ENCODE assay signal across 24 cellular contexts in the genomic region with DNA sequence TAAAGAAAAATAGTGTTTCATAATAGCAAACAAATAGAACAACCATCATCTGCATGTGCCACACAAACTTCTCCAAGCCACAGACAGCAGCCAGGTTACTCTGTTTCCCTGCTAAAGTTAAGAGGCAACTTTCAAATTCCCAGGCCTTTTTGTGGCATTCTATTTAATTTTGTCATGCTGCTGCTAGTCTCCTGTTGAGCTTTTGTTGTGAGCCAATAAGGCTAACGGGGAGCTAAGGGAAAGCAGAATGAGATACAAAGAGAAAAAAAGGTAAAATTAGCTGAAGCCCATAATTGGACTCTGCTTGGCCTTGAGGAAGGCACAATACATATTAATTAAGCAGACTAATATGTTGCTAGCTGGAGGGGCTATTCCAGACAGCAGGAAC.
A peak's percentile ranks its signal among the peaks of the same experiment; 100 is the strongest.
DNase-seq lines count a peak whose midpoint lies in the region; ATAC-seq, FAIRE-seq and TF ChIP-seq lines count a peak whose summit lies in the region.
"Had no signal": no experiment of that assay in that cellular context is flagged by ENCODE, and none has a peak within 500 bp of the region (broad histone marks: within the 10 kb centered on the region; RNA-seq: fewer than 3 reads in every experiment).

No MANE protein-coding gene starts in this region.

- H3K4me2 ChIP-seq in H1 (ENCODE audit: insufficient read depth in 1 of 2, low read depth in 2 of 2, low read length in 2 of 2), result peak overlapping the region; percentile 48 to 55; a peak in 3 of 4 replicates
- H3K4me2 ChIP-seq: BLaER1 treated with 17β-estradiol and CSF1 and Interleukin-3, amounts not matched to agents 10 nM and 100 nM; SK-N-SH had no signal

- no peak overlapping the region for H2BK5ac ChIP-seq in H1 (ENCODE audit: low read depth, low read length)

- CTCF ChIA-PET in WTC11 (lab: Charles Lee) (interaction anchor here (1.2 kb wide), 1 partner anchor 202 kb away, joined by 5 read pairs; no protein-coding TSS in a partner anchor), H1 (lab: Charles Lee; ENCODE audit: partially characterized antibody) (interaction anchor here (0.7 to 1.9 kb wide), 4 partner anchors 11 to 254 kb away, joined by 3 to 8 read pairs (median 3); no protein-coding TSS in a partner anchor)

- no peak overlapping the region for H2BK20ac ChIP-seq in H1 (ENCODE audit: low read length)

- H3K9me3 ChIP-seq in H1 (ENCODE audit: insufficient read depth in 2 of 2, low read depth in 1 of 2, low read length in 1 of 2), result no peaks in the 10 kb centered on the region
- H3K9me3 ChIP-seq: BLaER1 treated with 17β-estradiol and CSF1 and Interleukin-3, amounts not matched to agents 10 nM and 100 nM; Caco-2; SK-N-SH had no signal

- H2AFZ ChIP-seq in H1 (ENCODE audit: low read length), result no peak overlapping the region
- H2AFZ ChIP-seq: GM23248 had no signal

- peak; percentile 38 for ATAC-seq in WTC11
- ATAC-seq in HG03280 (IDR thresholded peaks at IDR 0.05; ENCODE audit: unreplicated experiment), result no peak
- ATAC-seq in HG03139 (IDR thresholded peaks at IDR 0.05; ENCODE audit: unreplicated experiment), result no peak
- ATAC-seq: GM12878 had no signal

- H3K9me3 Mint-ChIP-seq in WTC11, result peaks cover 4% of the 10 kb centered on the region; the same call in 1 of the 2 replicates
- H3K9me3 Mint-ChIP-seq: CD4-positive, alpha-beta memory T cell had no signal

- H2BK15ac ChIP-seq in H1 (ENCODE audit: low read length), result no peak overlapping the region

- no peaks in the 10 kb centered on the region for H3K79me1 ChIP-seq in H1 (ENCODE audit: low read depth, low read length)

- H3K4me3 Mint-ChIP-seq in WTC11, result no peak overlapping the region
- H3K4me3 Mint-ChIP-seq: CD4-positive, alpha-beta memory T cell had no signal

- no peak overlapping the region for H2AK5ac ChIP-seq in H1 (ENCODE audit: low read depth, low read length)

- TF ChIP-seq CTCF in WTC11 (IDR thresholded peaks at IDR 0.05), result no peak
- TF ChIP-seq CTCF in H1 (IDR thresholded peaks at IDR 0.05; ENCODE audit: control extremely low read depth in 1 of 3, insufficient read depth in 1 of 3, low read depth in 1 of 3, low read length in 3 of 3), result no peak

- peaks cover 42% of the 10 kb centered on the region for H3K4me1 Mint-ChIP-seq in WTC11

- H3K36me3 Mint-ChIP-seq in WTC11, result no peaks in the 10 kb centered on the region
- H3K36me3 Mint-ChIP-seq: CD4-positive, alpha-beta memory T cell had no signal

- TF ChIP-seq RAD21 in H1 (IDR thresholded peaks at IDR 0.05 in 1 of 2, conservative IDR thresholded peaks at IDR 0.05 in 1 of 2; ENCODE audit: low read depth in 2 of 2, low read length in 2 of 2), result no peak

- H2BK12ac ChIP-seq in H1 (ENCODE audit: low read depth, low read length), result no peak overlapping the region

- no peak overlapping the region for H3K9ac ChIP-seq in H1 (replicated peaks in 1 of 4; ENCODE audit: extremely low read depth in 1 of 4, low read depth in 3 of 4, low read length in 3 of 4)
- H3K9ac ChIP-seq: BLaER1 treated with 17β-estradiol and CSF1 and Interleukin-3, amounts not matched to agents 10 nM and 100 nM; GM23248; SK-N-SH had no signal

- H3K27me3 ChIP-seq in H1 (replicated peaks in 1 of 4; ENCODE audit: control insufficient read depth in 3 of 4, extremely low read depth in 1 of 4, insufficient read depth in 3 of 4, low read length in 3 of 4), result no peaks in the 10 kb centered on the region
- H3K27me3 ChIP-seq in layer of hippocampus (ENCODE audit: control insufficient read depth, insufficient read depth, low read length), result no peaks in the 10 kb centered on the region
- H3K27me3 ChIP-seq: BLaER1 treated with 17β-estradiol and CSF1 and Interleukin-3, amounts not matched to agents 10 nM and 100 nM had no signal

- H3K27ac Mint-ChIP-seq in WTC11, result no peak overlapping the region
- H3K27ac Mint-ChIP-seq: CD4-positive, alpha-beta memory T cell had no signal

- H3K27ac ChIP-seq in H1 (ENCODE audit: low read depth, low read length) (no peak overlapping the region), layer of hippocampus (ENCODE audit: low read depth, low read length) (peak overlapping the region; percentile 23)
- H3K27ac ChIP-seq: GM23248 had no signal

- no peak overlapping the region for H3K18ac ChIP-seq in H1 (ENCODE audit: extremely low read depth, low read length)

- H3K27me3 Mint-ChIP-seq in WTC11 (ENCODE audit: low read depth), result peaks cover 7% of the 10 kb centered on the region

- WGBS in H1 (ENCODE audit: extremely low coverage in 1 of 2, insufficient coverage in 1 of 2, insufficient read length in 1 of 2, insufficient replicate concordance in 2 of 2, low coverage in 1 of 2, low lambda C conversion rate in 2 of 2, missing lambda C conversion rate in 1 of 2), 2 experiments, result 5% methylated on average over 1 of the region's 1 CpG; no CpG with 5 or more reads in 1 of the 2 experiments

- H3K14ac ChIP-seq in H1 (ENCODE audit: insufficient read length), result no peak overlapping the region

- H3K4ac ChIP-seq in H1 (replicated peaks; ENCODE audit: insufficient read length, low read depth, low read length), result no peak overlapping the region

- FAIRE-seq in H1 (lab: Jason Lieb, UNC), result no peak
- FAIRE-seq: GM12878 had no signal

- H3K23me2 ChIP-seq in H1 (ENCODE audit: low read depth, low read length), result no peaks in the 10 kb centered on the region

- no peak overlapping the region for H3K23ac ChIP-seq in H1 (ENCODE audit: insufficient read length)

- H3K56ac ChIP-seq in H1 (replicated peaks; ENCODE audit: insufficient read length, low read depth, low read length), result no peak overlapping the region

- H4K91ac ChIP-seq in H1 (replicated peaks; ENCODE audit: insufficient read length, low read length), result no peak overlapping the region

- DNase-seq in WTC11 (ENCODE audit: low spot score) (no peak), H1 (ENCODE audit: low read depth in 1 of 2, low spot score in 2 of 2) (no peak), retina (peak; percentile 28)
- DNase-seq in stimulated activated CD4-positive, alpha-beta T cell treated with anti-CD3 and anti-CD28 coated beads, Interleukin-4, amount 100 ng/mL, for 24 hours, result no peak
- DNase-seq in stimulated activated CD8-positive, alpha-beta memory T cell treated with anti-CD3 and anti-CD28 coated beads, Interleukin-4, amount 100 ng/mL, for 48 hours, result no peak
- DNase-seq: ACHN; Caco-2; CD4-positive, alpha-beta memory T cell; DMS 273 treated with DMSO at 0.1 percent for 48 hours; DND-41; GM23248; HCEC 1CT; Kasumi-1; NCI-H1930; NCI-H2227 treated with DMSO at 0.1 percent for 48 hours; NCI-H510A; NCI-H748 treated with DMSO at 0.1 percent for 48 hours; SIG-M5; SK-N-SH had no signal

- no peak overlapping the region for H4K5ac ChIP-seq in H1 (ENCODE audit: insufficient read length, low read depth, low read length)

- no peak overlapping the region for H4K8ac ChIP-seq in H1 (ENCODE audit: extremely low read depth, insufficient read depth, low read length)

- TF ChIP-seq EP300 in H1 (IDR thresholded peaks at IDR 0.05; ENCODE audit: borderline replicate concordance in 1 of 2, low read depth in 2 of 2, low read length in 2 of 2), result no peak

- H4K20me1 ChIP-seq in H1 (replicated peaks in 1 of 2; ENCODE audit: control insufficient read depth in 1 of 2, insufficient read depth in 2 of 2, low read length in 2 of 2), result no peaks in the 10 kb centered on the region
- H4K20me1 ChIP-seq: BLaER1 treated with 17β-estradiol and CSF1 and Interleukin-3, amounts not matched to agents 10 nM and 100 nM had no signal

- H3K4me3 ChIP-seq in H1 (ENCODE audit: extremely low read depth in 1 of 4, insufficient read depth in 2 of 4, low read depth in 3 of 4, low read length in 4 of 4), result 0 out of 8 replicates have a peak overlapping the region, but pooled peaks of 1 of the 4 experiments have one; percentile 10
- H3K4me3 ChIP-seq: BLaER1 treated with 17β-estradiol and CSF1 and Interleukin-3, amounts not matched to agents 10 nM and 100 nM; GM12878; GM23248 had no signal

- no peaks in the 10 kb centered on the region for H3K36me3 ChIP-seq in H1 (ENCODE audit: control insufficient read depth in 2 of 4, insufficient read depth in 4 of 4, low read length in 3 of 4)
- H3K36me3 ChIP-seq: BLaER1 treated with 17β-estradiol and CSF1 and Interleukin-3, amounts not matched to agents 10 nM and 100 nM had no signal

- POLR2A ChIA-PET in WTC11 (lab: Charles Lee), result no interaction called here
- POLR2A ChIA-PET in H1 (lab: Charles Lee; ENCODE audit: partially characterized antibody), result interaction anchor here (1.3 to 1.5 kb wide), 3 partner anchors 9 to 74 kb away, joined by 3 to 5 read pairs (median 4); no protein-coding TSS in a partner anchor

- peaks cover 4 to 17% (median 8%) of the 10 kb centered on the region in 4 experiments; a peak in 6 of 7 replicates for H3K4me1 ChIP-seq in H1 (replicated peaks in 1 of 4; ENCODE audit: control insufficient read depth in 3 of 4, insufficient read depth in 4 of 4, low read length in 3 of 4)
- H3K4me1 ChIP-seq: Caco-2 had no signal

- H3K79me2 ChIP-seq in H1 (ENCODE audit: control insufficient read depth in 1 of 2, insufficient read depth in 2 of 2, low read length in 2 of 2), result no peaks in the 10 kb centered on the region

- H2BK120ac ChIP-seq in H1 (replicated peaks; ENCODE audit: low read depth, low read length), result no peak overlapping the region

- no peak for TF ChIP-seq POLR2A in H1 (IDR thresholded peaks at IDR 0.05; ENCODE audit: control extremely low read depth in 1 of 2, low read depth in 2 of 2, low read length in 2 of 2)

TF ChIP-seq in WTC11, 78 proteins besides CTCF, POLR2A, EP300 and RAD21 (continues in another document):
- TF ChIP-seq SOX15 (CRISPR knock-in tag; IDR thresholded peaks at IDR 0.05), result no peak
- TF ChIP-seq SP1 (CRISPR knock-in tag; conservative IDR thresholded peaks at IDR 0.05), result no peak

TF ChIP-seq in H1, 55 proteins besides CTCF, POLR2A, EP300 and RAD21 (continues in another document):
- TF ChIP-seq SP1 (IDR thresholded peaks at IDR 0.05; ENCODE audit: low read depth, low read length), result no peak
- TF ChIP-seq MAFK (IDR thresholded peaks at IDR 0.05; ENCODE audit: low read depth, low read length), result no peak
- no peak for TF ChIP-seq ZNF274 (IDR thresholded peaks at IDR 0.05; ENCODE audit: borderline replicate concordance, extremely low read depth, low read length)
- TF ChIP-seq, protein P1, sequence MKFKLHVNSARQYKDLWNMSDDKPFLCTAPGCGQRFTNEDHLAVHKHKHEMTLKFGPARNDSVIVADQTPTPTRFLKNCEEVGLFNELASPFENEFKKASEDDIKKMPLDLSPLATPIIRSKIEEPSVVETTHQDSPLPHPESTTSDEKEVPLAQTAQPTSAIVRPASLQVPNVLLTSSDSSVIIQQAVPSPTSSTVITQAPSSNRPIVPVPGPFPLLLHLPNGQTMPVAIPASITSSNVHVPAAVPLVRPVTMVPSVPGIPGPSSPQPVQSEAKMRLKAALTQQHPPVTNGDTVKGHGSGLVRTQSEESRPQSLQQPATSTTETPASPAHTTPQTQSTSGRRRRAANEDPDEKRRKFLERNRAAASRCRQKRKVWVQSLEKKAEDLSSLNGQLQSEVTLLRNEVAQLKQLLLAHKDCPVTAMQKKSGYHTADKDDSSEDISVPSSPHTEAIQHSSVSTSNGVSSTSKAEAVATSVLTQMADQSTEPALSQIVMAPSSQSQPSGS (IDR thresholded peaks at IDR 0.05; ENCODE audit: low read length), result no peak
- TF ChIP-seq TCF12 (IDR thresholded peaks at IDR 0.05; ENCODE audit: low read depth, low read length), result no peak
- no peak for TF ChIP-seq FOSL1 (IDR thresholded peaks at IDR 0.05; ENCODE audit: insufficient read depth, low read depth, low read length)
- no peak for TF ChIP-seq KDM4A (IDR thresholded peaks at IDR 0.05; ENCODE audit: low read depth, low read length, severe bottlenecking)
